ENCODE assay signal across 2 cellular contexts in the genomic region with DNA sequence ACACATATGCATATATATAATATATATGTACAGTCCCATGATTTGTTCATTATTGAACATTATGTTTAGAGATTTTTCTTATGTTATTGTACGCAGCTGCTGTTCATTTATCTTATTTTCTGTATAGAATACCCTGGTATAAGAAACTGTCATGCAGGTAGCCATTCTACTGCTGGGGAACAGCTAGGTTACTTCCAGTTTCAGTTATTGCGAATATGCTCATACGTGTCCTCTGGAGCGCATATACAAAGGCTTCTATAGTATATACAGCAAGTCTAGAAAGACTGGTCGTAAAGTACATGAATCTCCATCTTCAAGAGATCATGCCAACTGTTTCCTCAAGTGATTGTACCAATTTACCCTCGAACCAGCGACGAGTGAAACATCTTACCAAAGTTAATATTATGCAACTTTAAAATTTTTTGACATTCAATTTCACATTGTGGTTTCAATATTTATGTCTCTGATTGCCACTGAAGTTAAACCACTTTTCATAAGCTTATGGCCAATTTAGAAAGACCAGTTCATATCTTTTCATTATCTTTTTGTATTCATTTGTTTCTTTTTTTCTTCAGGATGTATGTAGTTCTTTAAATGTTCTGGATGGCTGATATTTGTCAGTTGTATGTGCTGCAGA.
TF ChIP-seq lines count a peak whose summit lies in the region.

No MANE protein-coding gene starts in this region.

TF ChIP-seq in GM23338, 12 proteins besides CTCF, POLR2A, EP300 and RAD21:
- TF ChIP-seq ZNF331 (CRISPR knock-in tag; IDR thresholded peaks at IDR 0.05; ENCODE audit: low read depth) (no peak), POLR2AphosphoS5 (IDR thresholded peaks at IDR 0.05; ENCODE audit: low read depth) (no peak)
TF ChIP-seq in GM23338: peak in this region for 0.

TF ChIP-seq in GM12891, 5 proteins besides CTCF, POLR2A, EP300 and RAD21:
- TF ChIP-seq POU2F2 (IDR thresholded peaks at IDR 0.05; ENCODE audit: low read depth, low read length) = no peak
- TF ChIP-seq TAF1 (IDR thresholded peaks at IDR 0.05; ENCODE audit: low read depth, low read length) = no peak
- TF ChIP-seq SPI1 (IDR thresholded peaks at IDR 0.05; ENCODE audit: low read depth, low read length) = no peak
- TF ChIP-seq POLR2AphosphoS5 (IDR thresholded peaks at IDR 0.05; ENCODE audit: low read depth, low read length) = no peak
